Comparison of ENCODE assay signal across 27 cellular contexts in genomic region chr10:67990093-67990492, GRCh38.
"Had no signal": no experiment of that assay in that cellular context is flagged by ENCODE, and none has a peak within 500 bp of the region (broad histone marks: within the 10 kb centered on the region; RNA-seq: fewer than 3 reads in every experiment).

No MANE protein-coding gene starts in this region.

- H3K27me3 ChIP-seq: adrenal gland, body of pancreas, dorsolateral prefrontal cortex, left lung, thyroid gland, upper lobe of left lung, vagina had no signal

- H3K9me3 ChIP-seq: body of pancreas, left lung, lower lobe of right lung, thyroid gland, upper lobe of left lung, vagina had no signal

- H3K4me3 Mint-ChIP-seq: activated naive CD4-positive, alpha-beta T cell treated with anti-CD3 and anti-CD28 coated beads for 36 hours; activated naive CD8-positive, alpha-beta T cell treated with anti-CD3 and anti-CD28 coated beads for 36 hours; natural killer cell; stimulated activated naive CD8-positive, alpha-beta T cell treated with anti-CD3 and anti-CD28 coated beads, Interleukin-15, Interleukin-2, amounts not matched to agents 100 ng/mL and 50 ng/mL, for 24 hours had no signal

- ATAC-seq: activated CD4-positive, CD25-positive, alpha-beta regulatory T cell treated with anti-CD3 and anti-CD28 coated beads, Interleukin-2, amount 50 U/mL, for 24 hours; body of pancreas; left lung; lower lobe of right lung; natural killer cell; right cardiac atrium had no signal

- H3K27ac ChIP-seq: adrenal gland, body of pancreas, coronary artery, dorsolateral prefrontal cortex, left lung, lower lobe of right lung, thyroid gland, upper lobe of left lung, vagina, VCaP had no signal

- H3K4me1 ChIP-seq: adrenal gland, body of pancreas, left lung, lower lobe of right lung, thyroid gland, upper lobe of left lung, vagina had no signal

- H3K4me3 ChIP-seq: adrenal gland, body of pancreas, coronary artery, dorsolateral prefrontal cortex, left lung, lower lobe of right lung, thyroid gland, upper lobe of left lung, vagina had no signal

- H3K27me3 Mint-ChIP-seq: activated naive CD8-positive, alpha-beta T cell treated with anti-CD3 and anti-CD28 coated beads for 36 hours; stimulated activated naive CD8-positive, alpha-beta T cell treated with anti-CD3 and anti-CD28 coated beads, Interleukin-15, Interleukin-2, amounts not matched to agents 100 ng/mL and 50 ng/mL, for 24 hours had no signal

- H3K27ac Mint-ChIP-seq: activated naive CD4-positive, alpha-beta T cell treated with anti-CD3 and anti-CD28 coated beads for 36 hours; activated naive CD8-positive, alpha-beta T cell treated with anti-CD3 and anti-CD28 coated beads for 36 hours; stimulated activated naive CD8-positive, alpha-beta T cell treated with anti-CD3 and anti-CD28 coated beads, Interleukin-15, Interleukin-2, amounts not matched to agents 100 ng/mL and 50 ng/mL, for 24 hours had no signal

- H3K9me3 Mint-ChIP-seq: activated naive CD4-positive, alpha-beta T cell treated with anti-CD3 and anti-CD28 coated beads for 36 hours; activated naive CD8-positive, alpha-beta T cell treated with anti-CD3 and anti-CD28 coated beads for 36 hours; natural killer cell; stimulated activated naive CD8-positive, alpha-beta T cell treated with anti-CD3 and anti-CD28 coated beads, Interleukin-15, Interleukin-2, amounts not matched to agents 100 ng/mL and 50 ng/mL, for 24 hours had no signal

- DNase-seq: activated CD4-positive, alpha-beta T cell treated with anti-CD3 and anti-CD28 coated beads for 48 hours; activated CD4-positive, alpha-beta T cell treated with anti-CD3 and anti-CD28 coated beads, Interleukin-2, amount 50 U/mL, for 48 hours; activated CD8-positive, alpha-beta memory T cell treated with anti-CD3 and anti-CD28 coated beads, Interleukin-2, amount 50 U/mL, for 48 hours; activated effector memory CD4-positive, alpha-beta T cell treated with anti-CD3 and anti-CD28 coated beads, Interleukin-2, amount 50 U/mL, for 16 hours; activated naive CD4-positive, alpha-beta T cell treated with anti-CD3 and anti-CD28 coated beads for 36 hours; activated naive CD8-positive, alpha-beta T cell treated with anti-CD3 and anti-CD28 coated beads for 36 hours; adrenal gland; aorta; body of pancreas; cerebellar nuclear complex; dorsolateral prefrontal cortex; effector memory CD4-positive, alpha-beta T cell; kidney glomerular epithelial cell; left lung; lower lobe of right lung; mesenchymal stem cell; natural killer cell; posterior cingulate gyrus; right cardiac atrium; T-helper 9 cell; thyroid gland; upper lobe of left lung had no signal
